Comparison of ENCODE assay signal across 27 cellular contexts in genomic region chr3:127881586-127881985, GRCh38. TPM values are rescaled to one million over a fixed set of nuclear protein-coding genes. Genes with fewer than 3 reads are reported as not detected.
"Had no signal": no experiment of that assay in that cellular context is flagged by ENCODE, and none has a peak within 500 bp of the region (broad histone marks: within the 10 kb centered on the region; RNA-seq: fewer than 3 reads in every experiment).

No MANE protein-coding gene starts in this region.

- H3K4me1 ChIP-seq: esophagus muscularis mucosa, foreskin keratinocyte, gastroesophageal sphincter, heart left ventricle, prostate gland, right atrium auricular region, sigmoid colon, spleen, testis, tibial artery had no signal

- H3K4me2 ChIP-seq: hepatocyte had no signal

- H3K27ac ChIP-seq: esophagus muscularis mucosa, foreskin keratinocyte, gastroesophageal sphincter, heart left ventricle, hepatocyte, prostate gland, right atrium auricular region, sigmoid colon, skin epidermis, spleen, testis, tibial artery had no signal

- H3K27me3 ChIP-seq: esophagus muscularis mucosa, foreskin keratinocyte, gastroesophageal sphincter, heart left ventricle, hepatocyte, right atrium auricular region, sigmoid colon, spleen, testis, tibial artery had no signal

- H3K9me3 ChIP-seq: esophagus muscularis mucosa, gastroesophageal sphincter, heart left ventricle, mucosa of descending colon, prostate gland, right atrium auricular region, sigmoid colon, spleen, testis, tibial artery had no signal

- H3K36me3 ChIP-seq: esophagus muscularis mucosa, gastroesophageal sphincter, heart left ventricle, prostate gland, right atrium auricular region, sigmoid colon, spleen, tibial artery had no signal

- DNase-seq: dermis blood vessel endothelial cell; effector memory CD4-positive, alpha-beta T cell; foreskin keratinocyte; heart left ventricle; kidney; mesenchymal stem cell; mucosa of descending colon; naive thymus-derived CD4-positive, alpha-beta T cell; nucleus accumbens; sigmoid colon; spleen; stimulated activated CD4-positive, alpha-beta T cell treated with anti-CD3 and anti-CD28 coated beads, Interleukin-4, amount 100 ng/mL, for 4 hours; stimulated activated naive CD8-positive, alpha-beta T cell treated with anti-CD3 and anti-CD28 coated beads, Interleukin-15, Interleukin-2, amounts not matched to agents 100 U/mL and 50 U/mL, for 24 hours; substantia nigra; testis; tibial artery had no signal

- H3K4me3 ChIP-seq: esophagus muscularis mucosa, gastroesophageal sphincter, heart left ventricle, hepatocyte, lung, mucosa of descending colon, prostate gland, right atrium auricular region, sigmoid colon, skin epidermis, spleen, testis, tibial artery had no signal

- H2AFZ ChIP-seq: hepatocyte had no signal

- H3K79me2 ChIP-seq: hepatocyte had no signal

RNA-seq across cellular contexts. Expression of gene KBTBD12, which starts 33.4 kb away (rescaled TPM):
- total RNA-seq: dermis blood vessel endothelial cell; endothelial cell of umbilical vein; fibroblast of lung; foreskin keratinocyte; mesothelial cell of epicardium; naive thymus-derived CD4-positive, alpha-beta T cell; osteocyte had no signal
- polyA plus RNA-seq: endothelial cell of umbilical vein; fibroblast of lung; foreskin keratinocyte; hepatocyte; naive thymus-derived CD4-positive, alpha-beta T cell had no signal

RNA-seq across cellular contexts. Expression of gene MGLL, which starts 59.3 kb away (rescaled TPM):
- polyA plus RNA-seq: naive thymus-derived CD4-positive, alpha-beta T cell had no signal
